In the genomic region with DNA sequence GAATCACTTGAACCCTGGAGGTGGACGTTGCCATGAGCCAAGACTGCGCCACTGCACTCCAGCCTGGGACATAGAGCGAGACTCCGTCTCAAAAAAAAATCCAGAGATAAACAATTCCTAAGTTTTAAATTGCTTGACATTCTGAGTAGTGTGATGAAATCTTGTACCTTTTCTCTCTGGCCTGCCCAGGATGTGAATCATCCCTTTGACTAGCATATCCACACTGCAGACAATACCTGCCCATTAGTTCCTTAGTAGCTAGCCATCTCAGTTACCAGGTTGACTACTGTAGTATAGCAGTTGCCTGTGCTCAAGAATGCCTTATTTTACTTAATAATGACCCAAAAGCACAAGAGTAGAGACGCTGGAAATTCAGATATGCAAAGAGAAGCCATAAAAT, we compare ENCODE assay signal across 31 cellular contexts. TPM values are rescaled to one million over a fixed set of nuclear protein-coding genes. Genes with fewer than 3 reads are reported as not detected.
DNase-seq lines count a peak whose midpoint lies in the region; ATAC-seq and TF ChIP-seq lines count a peak whose summit lies in the region.
"Had no signal": no experiment of that assay in that cellular context is flagged by ENCODE, and none has a peak within 500 bp of the region (broad histone marks: within the 10 kb centered on the region; RNA-seq: fewer than 3 reads in every experiment).

No MANE protein-coding gene starts in this region.

- DNase-seq in MCF 10A (ENCODE audit: unreplicated experiment) (peak; percentile 83), breast epithelium (ENCODE audit: low spot score in 2 of 2) (no peak), RWPE2 (ENCODE audit: low spot score) (no peak), fibroblast of pulmonary artery (ENCODE audit: low read depth) (peak; percentile 32), caudate nucleus (lab: John Stamatoyannopoulos, UW) (no peak), immature natural killer cell (no peak), NCI-H1105 treated with DMSO at 0.1 percent for 48 hours (lab: John Stamatoyannopoulos, UW) (no peak), SHP77 treated with DMSO at 0.1 percent for 48 hours (lab: John Stamatoyannopoulos, UW) (no peak)
- DNase-seq: activated CD4-positive, alpha-beta T cell treated with anti-CD3 and anti-CD28 coated beads for 4 hours; brain microvascular endothelial cell; C1 segment of cervical spinal cord; Calu3; cortex of kidney; EL; GOT3; heart left ventricle; MG63; NCI-H2171 treated with DMSO at 0.1 percent for 48 hours; NCI-H748 treated with DMSO at 0.1 percent for 48 hours; right lobe of liver; SJCRH30; T-helper 1 cell; upper lobe of left lung had no signal

- H3K4me1 Mint-ChIP-seq in MCF 10A (ENCODE audit: insufficient read depth, unreplicated experiment): peaks cover 24% of the 10 kb centered on the region
- H3K4me1 Mint-ChIP-seq in immature natural killer cell: peaks cover 3 to 12% of the 10 kb centered on the region in 2 donors

- CTCF ChIA-PET in MCF 10A (lab: Yijun Ruan, JAX): interaction anchor here (0.8 to 11.7 kb wide), 3 partner anchors 11 to 27 kb away, joined by 3 to 202 read pairs (median 30); no protein-coding TSS in a partner anchor

- no TSS peak for BruUV-seq in MCF 10A (replicated peaks; lab: Mats Ljungman, UMichigan)

- TF ChIP-seq POLR2A in breast epithelium (IDR thresholded peaks at IDR 0.05): no peak

- H3K36me3 ChIP-seq in breast epithelium (no peaks in the 10 kb centered on the region), RWPE2 (ENCODE audit: low read depth) (peaks cover 37% of the 10 kb centered on the region)
- H3K36me3 ChIP-seq: brain microvascular endothelial cell, heart left ventricle, MG63, right lobe of liver, SJCRH30, upper lobe of left lung had no signal

- H3K27me3 ChIP-seq in breast epithelium (no peaks in the 10 kb centered on the region), RWPE2 (ENCODE audit: insufficient read depth, poor library complexity, severe bottlenecking) (no peaks in the 10 kb centered on the region)
- H3K27me3 ChIP-seq: brain microvascular endothelial cell, MG63, SJCRH30 had no signal

- peaks cover 6% of the 10 kb centered on the region for H3K9me3 Mint-ChIP-seq in MCF 10A (ENCODE audit: unreplicated experiment)
- H3K9me3 Mint-ChIP-seq in immature natural killer cell: peaks cover 0 to 2% (median 0%) of the 10 kb centered on the region in 6 donors
- H3K9me3 Mint-ChIP-seq: activated T-helper 1 cell treated with anti-CD3 and anti-CD28 coated beads, Interleukin-12 subunit alpha, Interleukin-12 subunit beta, Interleukin-2, Interleukin-4 antibody, amounts not matched to agents 30 ng/mL and 10 ng/mL and 1 ng/mL, durations not matched to agents 14 hours and 24 hours and 36 hours; IgD-negative memory B cell had no signal

- H3K27me3 Mint-ChIP-seq in MCF 10A (ENCODE audit: insufficient read depth, unreplicated experiment) (no peaks in the 10 kb centered on the region), immature natural killer cell (ENCODE audit: low read depth in 3 of 3) (peaks cover 0 to 8% (median 3%) of the 10 kb centered on the region in 3 donors)

- H3K27ac Mint-ChIP-seq in MCF 10A (ENCODE audit: low read depth, unreplicated experiment) (peak overlapping the region; percentile 97), immature natural killer cell (peak overlapping the region in 1 of 6 donors; percentile 85)
- H3K27ac Mint-ChIP-seq: activated T-helper 1 cell treated with anti-CD3 and anti-CD28 coated beads, Interleukin-12 subunit alpha, Interleukin-12 subunit beta, Interleukin-2, Interleukin-4 antibody, amounts not matched to agents 30 ng/mL and 10 ng/mL and 1 ng/mL, durations not matched to agents 14 hours and 24 hours and 36 hours; IgD-negative memory B cell had no signal

- POLR2A ChIA-PET in MCF 10A (lab: Yijun Ruan, JAX): interaction anchor here (0.7 to 2.8 kb wide), 7 partner anchors 12 to 30 kb away, joined by 3 to 11 read pairs (median 3); no protein-coding TSS in a partner anchor

- H3K9me3 ChIP-seq in breast epithelium (no peaks in the 10 kb centered on the region), RWPE2 (ENCODE audit: severe bottlenecking) (no peaks in the 10 kb centered on the region)
- H3K9me3 ChIP-seq: heart left ventricle, MG63, right lobe of liver, SJCRH30, upper lobe of left lung had no signal

- no peak for TF ChIP-seq CTCF in MCF 10A (IDR thresholded peaks at IDR 0.05; ENCODE audit: unreplicated experiment)
- no peak for TF ChIP-seq CTCF in breast epithelium (IDR thresholded peaks at IDR 0.05)
- TF ChIP-seq CTCF in RWPE2 (IDR thresholded peaks at IDR 0.05; ENCODE audit: poor library complexity, severe bottlenecking): no peak
- TF ChIP-seq CTCF in fibroblast of pulmonary artery (IDR thresholded peaks at IDR 0.05; ENCODE audit: low read length, missing control alignments): no peak

- H3K4me3 ChIP-seq in breast epithelium: no peak overlapping the region
- H3K4me3 ChIP-seq in RWPE2 (ENCODE audit: severe bottlenecking): peak overlapping the region; percentile 58
- no peak overlapping the region for H3K4me3 ChIP-seq in fibroblast of pulmonary artery (replicated peaks; ENCODE audit: low read depth, low read length)
- H3K4me3 ChIP-seq: heart left ventricle, MG63, right lobe of liver, SJCRH30, upper lobe of left lung had no signal

- H3K36me3 Mint-ChIP-seq in MCF 10A (ENCODE audit: insufficient read depth, unreplicated experiment) (peaks cover 5% of the 10 kb centered on the region), immature natural killer cell (no peaks in the 10 kb centered on the region)
- H3K36me3 Mint-ChIP-seq: IgD-negative memory B cell had no signal

- intact Hi-C loops in MCF 10A (cut with micrococcal nuclease) (no loop called here), breast epithelium (cut with DNase I; ENCODE audit: low total_unique reads) (no loop called here)

- no peaks in the 10 kb centered on the region for H3K4me1 ChIP-seq in breast epithelium
- H3K4me1 ChIP-seq in RWPE2 (ENCODE audit: insufficient read depth, poor library complexity, severe bottlenecking): peaks cover 41% of the 10 kb centered on the region
- H3K4me1 ChIP-seq: parathyroid adenoma, right lobe of liver, upper lobe of left lung had no signal

- ATAC-seq in RWPE2 (ENCODE audit: low read depth): peak; percentile 85
- ATAC-seq: heart left ventricle, right lobe of liver had no signal

- H3K27ac ChIP-seq in breast epithelium (no peak overlapping the region), RWPE2 (ENCODE audit: poor library complexity, severe bottlenecking) (peak overlapping the region; percentile 95), caudate nucleus (ENCODE audit: low read depth, low read length) (no peak overlapping the region)
- H3K27ac ChIP-seq: brain microvascular endothelial cell, HL-60, parathyroid adenoma, right lobe of liver, SJCRH30, upper lobe of left lung had no signal

- H3K4me3 Mint-ChIP-seq in MCF 10A (ENCODE audit: unreplicated experiment): no peak overlapping the region
- H3K4me3 Mint-ChIP-seq in immature natural killer cell: no peak overlapping the region
- H3K4me3 Mint-ChIP-seq: activated T-helper 1 cell treated with anti-CD3 and anti-CD28 coated beads, Interleukin-12 subunit alpha, Interleukin-12 subunit beta, Interleukin-2, Interleukin-4 antibody, amounts not matched to agents 30 ng/mL and 10 ng/mL and 1 ng/mL, durations not matched to agents 14 hours and 24 hours and 36 hours; IgD-negative memory B cell had no signal

RNA-seq across cellular contexts. Expression of a gene that starts 2.8 kb away (rescaled TPM):
- total RNA-seq in MCF 10A (2022) (0.23 TPM in 1 of 2 replicates, not detected in the other), breast epithelium (1 to 10 TPM in 1 of 3 donors, under 1 TPM in 1, not detected in 1; 0.29 to 2.9 TPM)
- polyA plus RNA-seq in immature natural killer cell: 1 to 10 TPM in 2 of 3 donors, not detected in 1; 5.2 to 9.0 TPM
- total RNA-seq: liver, SJCRH30 had no signal
- polyA plus RNA-seq: AG04450, liver, neural cell had no signal

RNA-seq across cellular contexts. Expression of a gene that starts 21.2 kb away (rescaled TPM):
- total RNA-seq in MCF 10A (2022) (not detected in 2 replicates), breast epithelium (not detected)
- polyA plus RNA-seq in immature natural killer cell: not detected
- total RNA-seq: activated T-helper 1 cell treated with anti-CD3 and anti-CD28 coated beads, Interleukin-12 subunit alpha, Interleukin-12 subunit beta, Interleukin-2, Interleukin-4 antibody, amounts not matched to agents 30 ng/mL and 10 ng/mL and 1 ng/mL, durations not matched to agents 14 hours and 24 hours and 36 hours; Calu3; liver; mucosa of gallbladder; right lobe of liver; SJCRH30; upper lobe of left lung had no signal
- polyA plus RNA-seq: AG04450, IgD-negative memory B cell, liver, neural cell had no signal

RNA-seq across cellular contexts. Expression of a gene that starts 45.1 kb away (rescaled TPM):
- total RNA-seq in MCF 10A (2022): 16.9 and 28.5 TPM in 2 replicates
- total RNA-seq in breast epithelium: 10 to 100 TPM; 58.6 to 93.7 (median 64.1) TPM
- polyA plus RNA-seq in immature natural killer cell: 100 to 1,000 TPM; 595 to 720 (median 639) TPM
- total RNA-seq: SJCRH30 had no signal
- polyA plus RNA-seq: neural cell had no signal

RNA-seq across cellular contexts. Expression of a gene that starts 45.1 kb away (rescaled TPM):
- total RNA-seq in MCF 10A (2022): 38.8 and 43.9 TPM in 2 replicates
- 10 to 100 TPM; 26.1 to 49.2 (median 48.4) TPM for total RNA-seq in breast epithelium
- not detected for polyA plus RNA-seq in immature natural killer cell

Comparison
In these comparisons a context has a peak if more than half of its experiments do, and no peak if none do; other contexts are left out.
1. DNase-seq: peak in MCF 10A (single experiment) and fibroblast of pulmonary artery (single experiment); none in breast epithelium (0 of 2), RWPE2 (single experiment), caudate nucleus (0 of 61), immature natural killer cell (0 of 3), NCI-H1105 treated with DMSO at 0.1 percent for 48 hours (single experiment) and SHP77 treated with DMSO at 0.1 percent for 48 hours (single experiment).